In genomic region chr11:114219559-114220349, GRCh38 we compare ENCODE assay signal across 9 cellular contexts.
DNase-seq lines count a peak whose midpoint lies in the region; ATAC-seq and TF ChIP-seq lines count a peak whose summit lies in the region.
"Had no signal": no experiment of that assay in that cellular context is flagged by ENCODE, and none has a peak within 500 bp of the region (broad histone marks: within the 10 kb centered on the region; RNA-seq: fewer than 3 reads in every experiment).

No MANE protein-coding gene starts in this region.

- TF ChIP-seq CTCF in astrocyte of the spinal cord (IDR thresholded peaks at IDR 0.05; ENCODE audit: low read depth, low read length) = no peak
- TF ChIP-seq CTCF in retinal pigment epithelial cell (conservative IDR thresholded peaks at IDR 0.05; ENCODE audit: low read depth, low read length) = no peak
- TF ChIP-seq CTCF in prostate gland (IDR thresholded peaks at IDR 0.05) = no peak

- intact Hi-C loops in left ventricle myocardium superior (cut with micrococcal nuclease) (no loop called here), prostate gland (cut with DNase I) (no loop called here)

- H3K4me1 ChIP-seq in HUES6 (ENCODE audit: control insufficient read depth, insufficient read depth, low read length) = peaks cover 8% of the 10 kb centered on the region; the same call in 1 of the 2 replicates
- peaks cover 18% of the 10 kb centered on the region for H3K4me1 ChIP-seq in prostate gland (replicated peaks)

- in situ Hi-C loops in astrocyte of the spinal cord (cut with HindIII; ENCODE audit: low sequenced_read_pairs) = no loop called here

- no peak for TF ChIP-seq POLR2A in prostate gland (IDR thresholded peaks at IDR 0.05)

- no peak overlapping the region for H3K4me3 Mint-ChIP-seq in activated T-cell treated with anti-CD3 and anti-CD28 coated beads, Interleukin-2, amount 50 U/mL, for 72 hours

- DNase-seq in astrocyte of the spinal cord (ENCODE audit: low read depth, low spot score) (peak; percentile 86), left ventricle myocardium superior (no peak), retinal pigment epithelial cell (ENCODE audit: low read depth) (peak; percentile 51), prostate gland (ENCODE audit: low spot score) (no peak)
- no peak for DNase-seq in stimulated activated naive CD4-positive, alpha-beta T cell treated with Interleukin-2 at 50 U/mL for 16 hours (lab: John Stamatoyannopoulos, UW)
- DNase-seq in activated T-cell treated with anti-CD3 and anti-CD28 coated beads, Interleukin-2, amount 50 U/mL, for 72 hours = no peak
- DNase-seq: H7 had no signal

- H3K27ac ChIP-seq in HUES6 (ENCODE audit: low read depth, low read length) = no peak overlapping the region; the same call in 1 of the 2 replicates
- H3K27ac ChIP-seq in prostate gland = peak overlapping the region in 1 of 2 donors; percentile 47

- peaks cover 14% of the 10 kb centered on the region for H3K4me1 Mint-ChIP-seq in activated T-cell treated with anti-CD3 and anti-CD28 coated beads, Interleukin-2, amount 50 U/mL, for 72 hours (ENCODE audit: low read depth)

- no peaks in the 10 kb centered on the region for H3K36me3 Mint-ChIP-seq in activated T-cell treated with anti-CD3 and anti-CD28 coated beads, Interleukin-2, amount 50 U/mL, for 72 hours (ENCODE audit: insufficient read depth in 2 of 2)

- peak overlapping the region; percentile 17 for H3K9ac ChIP-seq in HUES6 (ENCODE audit: low read length)

- H3K27me3 ChIP-seq in HUES6 (ENCODE audit: control insufficient read depth, insufficient read depth, low read length) = peaks cover 8% of the 10 kb centered on the region; the same call in 1 of the 2 replicates
- no peaks in the 10 kb centered on the region for H3K27me3 ChIP-seq in prostate gland (replicated peaks; ENCODE audit: insufficient read depth)

- ATAC-seq in left ventricle myocardium superior = peak; percentile 60
- ATAC-seq in HG03175 (IDR thresholded peaks at IDR 0.05; ENCODE audit: unreplicated experiment) = no peak
- ATAC-seq in activated T-cell treated with anti-CD3 and anti-CD28 coated beads, Interleukin-2, amount 50 U/mL, for 72 hours (replicated peaks in 1 of 2) = no peak

- H3K27ac Mint-ChIP-seq in activated T-cell treated with anti-CD3 and anti-CD28 coated beads, Interleukin-2, amount 50 U/mL, for 72 hours = no peak overlapping the region

- H3K9me3 ChIP-seq in HUES6 (ENCODE audit: control insufficient read depth, insufficient read depth, low read depth, low read length) (no peaks in the 10 kb centered on the region), prostate gland (no peaks in the 10 kb centered on the region)

- H3K36me3 ChIP-seq in HUES6 (ENCODE audit: control insufficient read depth, insufficient read depth, low read length) (no peaks in the 10 kb centered on the region), prostate gland (no peaks in the 10 kb centered on the region)

- H3K27me3 Mint-ChIP-seq in activated T-cell treated with anti-CD3 and anti-CD28 coated beads, Interleukin-2, amount 50 U/mL, for 72 hours (ENCODE audit: low read depth) = peaks cover 5% of the 10 kb centered on the region

- H3K9me3 Mint-ChIP-seq in activated T-cell treated with anti-CD3 and anti-CD28 coated beads, Interleukin-2, amount 50 U/mL, for 72 hours = no peaks in the 10 kb centered on the region

- no peak overlapping the region for H3K4me3 ChIP-seq in HUES6 (ENCODE audit: low read depth, low read length)
- H3K4me3 ChIP-seq in astrocyte of the spinal cord (ENCODE audit: low read depth, low read length) = no peak overlapping the region
- H3K4me3 ChIP-seq in retinal pigment epithelial cell (ENCODE audit: low read length) = no peak overlapping the region
- no peak overlapping the region for H3K4me3 ChIP-seq in prostate gland

- WGBS in prostate gland = 52% methylated on average over 6 of the region's 6 CpGs

Comparison
In these comparisons a context has a peak if more than half of its experiments do, and no peak if none do; other contexts are left out.
1. DNase-seq: peak in astrocyte of the spinal cord (single experiment) and retinal pigment epithelial cell (single experiment); none in left ventricle myocardium superior (single experiment), stimulated activated naive CD4-positive, alpha-beta T cell treated with Interleukin-2 at 50 U/mL for 16 hours (single experiment), activated T-cell treated with anti-CD3 and anti-CD28 coated beads, Interleukin-2, amount 50 U/mL, for 72 hours (0 of 2) and prostate gland (single experiment).